In the genomic region with DNA sequence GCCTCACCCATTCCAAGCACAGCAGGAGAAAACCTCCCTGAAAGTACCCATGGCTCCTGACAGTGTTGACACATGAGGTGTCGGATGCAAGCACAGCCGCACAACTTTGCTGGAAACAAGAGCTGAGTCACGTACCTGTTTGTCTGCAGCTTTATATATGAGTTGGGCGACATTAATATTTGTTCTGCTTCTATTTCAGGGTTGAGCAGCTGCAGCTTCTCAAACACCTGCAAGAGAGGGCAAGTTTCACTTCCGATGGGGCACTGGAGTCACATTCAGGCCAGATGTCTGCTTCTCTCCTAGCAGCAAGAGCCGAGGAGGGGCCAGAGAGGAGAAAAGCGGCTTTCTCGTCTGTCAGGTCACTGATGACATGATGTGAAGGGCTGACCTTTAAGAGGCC, we compare ENCODE assay signal across 8 cellular contexts.
DNase-seq lines count a peak whose midpoint lies in the region; ATAC-seq and TF ChIP-seq lines count a peak whose summit lies in the region.

No MANE protein-coding gene starts in this region.

- peaks cover 57 to 87% of the 10 kb centered on the region in 2 donors for H3K36me3 Mint-ChIP-seq in CD4-positive, alpha-beta memory T cell

- no peak overlapping the region for H3K27ac ChIP-seq in CD4-positive, alpha-beta memory T cell (ENCODE audit: low read depth, low read length)

- peak overlapping the region in 6 of 7 donors; percentile 64 to 87 (median 81) for H3K27ac Mint-ChIP-seq in CD4-positive, alpha-beta memory T cell

- H3K4me3 ChIP-seq in CD4-positive, alpha-beta memory T cell (ENCODE audit: low read length in 2 of 2), result no peak overlapping the region

- no peaks in the 10 kb centered on the region for H3K9me3 ChIP-seq in CD4-positive, alpha-beta memory T cell (ENCODE audit: control insufficient read depth in 1 of 2, low read length in 2 of 2)

- no peaks in the 10 kb centered on the region for H3K27me3 ChIP-seq in CD4-positive, alpha-beta memory T cell (ENCODE audit: insufficient read depth, low read length)

- TF ChIP-seq POLR2A in Raji (IDR thresholded peaks at IDR 0.05; ENCODE audit: insufficient read depth, low read depth, low read length), result peak; percentile 49; the same call in 1 of the 2 replicates

- H3K4me3 Mint-ChIP-seq in CD4-positive, alpha-beta memory T cell, result no peak overlapping the region

- no peaks in the 10 kb centered on the region for H3K9me3 Mint-ChIP-seq in CD4-positive, alpha-beta memory T cell

- peaks cover 98% of the 10 kb centered on the region for H3K36me3 ChIP-seq in CD4-positive, alpha-beta memory T cell (ENCODE audit: insufficient read depth, low read length)

- intact Hi-C loops in CD4-positive, alpha-beta memory T cell (cut with micrococcal nuclease), result no loop called here

- peaks cover 2 to 8% (median 4%) of the 10 kb centered on the region in 4 donors for H3K4me1 Mint-ChIP-seq in CD4-positive, alpha-beta memory T cell

- no peaks in the 10 kb centered on the region for H3K27me3 Mint-ChIP-seq in CD4-positive, alpha-beta memory T cell

- CTCF ChIA-PET in CD4-positive, alpha-beta memory T cell (lab: Charles Lee; ENCODE audit: partially characterized antibody), result interaction anchor here (0.6 to 3.0 kb wide), 7 partner anchors 11 to 240 kb away, joined by 3 to 15 read pairs (median 5); no protein-coding TSS in a partner anchor

- peaks cover 4% of the 10 kb centered on the region for H3K4me1 ChIP-seq in CD4-positive, alpha-beta memory T cell (ENCODE audit: insufficient read depth, low read length)

- ATAC-seq in HG03135 (IDR thresholded peaks at IDR 0.05; ENCODE audit: unreplicated experiment), result peak; percentile 88

- POLR2A ChIA-PET in CD4-positive, alpha-beta memory T cell (lab: Charles Lee; ENCODE audit: partially characterized antibody), result no interaction called here

- DNase-seq in CD4-positive, alpha-beta memory T cell, result peak in 1 of 5 donors; percentile 7
- peak; percentile 92 for DNase-seq in GM19240 (ENCODE audit: insufficient read length, low spot score)
- no peak for DNase-seq in central memory CD4-positive, alpha-beta T cell
- no peak for DNase-seq in T-helper 9 cell
- DNase-seq in D341Med (ENCODE audit: low spot score), result no peak
- no peak for DNase-seq in GF-D8 (lab: John Stamatoyannopoulos, UW)
